8 cellular contexts compared by ENCODE assay signal in the genomic region with DNA sequence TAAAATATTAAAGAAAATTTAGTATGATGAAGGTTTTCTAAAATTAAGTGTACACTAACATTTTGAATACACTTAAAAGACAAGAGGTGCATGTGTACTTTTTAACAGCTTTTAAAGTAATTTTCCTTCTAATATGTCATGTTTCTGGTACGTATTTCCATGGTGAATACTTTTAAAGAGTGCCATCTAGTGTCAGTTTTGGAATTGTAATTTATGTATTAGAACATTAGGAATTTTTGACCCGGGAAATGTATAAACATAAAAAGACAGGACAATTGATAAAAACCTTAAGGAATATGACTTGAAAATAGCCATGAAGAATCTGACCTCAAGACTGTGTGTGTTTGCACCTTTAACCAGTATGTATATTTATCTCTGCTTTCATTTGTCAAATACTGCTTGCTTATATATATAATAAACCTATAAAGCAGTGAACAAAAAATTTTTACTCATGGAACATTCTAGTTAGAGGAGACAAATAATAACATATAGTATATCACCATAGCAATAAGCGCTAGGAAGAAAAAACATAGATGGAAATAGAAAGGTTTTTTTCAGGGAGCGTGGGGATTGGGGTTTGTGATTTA. TPM values are rescaled to one million over a fixed set of nuclear protein-coding genes. Genes with fewer than 3 reads are reported as not detected.
DNase-seq lines count a peak whose midpoint lies in the region; ATAC-seq and TF ChIP-seq lines count a peak whose summit lies in the region.

No MANE protein-coding gene starts in this region.

- no peaks in the 10 kb centered on the region for H3K27me3 Mint-ChIP-seq in chondrocyte (ENCODE audit: low read depth)
- no peaks in the 10 kb centered on the region for H3K27me3 Mint-ChIP-seq in naive B cell
- no peaks in the 10 kb centered on the region for H3K27me3 Mint-ChIP-seq in T-helper 2 cell treated with Interferon-gamma antibody and Interleukin-4, amounts not matched to agents 5 μg/mL and 100 μg/mL, for 36 hours (ENCODE audit: low read depth)

- peaks cover 4% of the 10 kb centered on the region for H3K36me3 Mint-ChIP-seq in chondrocyte (ENCODE audit: low read depth)
- no peaks in the 10 kb centered on the region for H3K36me3 Mint-ChIP-seq in naive B cell
- H3K36me3 Mint-ChIP-seq in T-helper 2 cell treated with Interferon-gamma antibody and Interleukin-4, amounts not matched to agents 5 μg/mL and 100 μg/mL, for 36 hours (ENCODE audit: low read depth) = no peaks in the 10 kb centered on the region

- H3K4me1 Mint-ChIP-seq in chondrocyte (ENCODE audit: low read depth) (peaks cover 15% of the 10 kb centered on the region), naive B cell (peaks cover 5 to 10% (median 10%) of the 10 kb centered on the region in 3 donors)
- peaks cover 3% of the 10 kb centered on the region for H3K4me1 Mint-ChIP-seq in T-helper 2 cell treated with Interferon-gamma antibody and Interleukin-4, amounts not matched to agents 5 μg/mL and 100 μg/mL, for 36 hours (ENCODE audit: low read depth)

- ATAC-seq in naive B cell (ENCODE audit: low read depth in 2 of 2) = peak in 1 of 2 donors; percentile 42
- no peak for ATAC-seq in HG02884 (IDR thresholded peaks at IDR 0.05; ENCODE audit: unreplicated experiment)

- H3K4me3 Mint-ChIP-seq in chondrocyte (ENCODE audit: unreplicated experiment) (no peak overlapping the region), naive B cell (no peak overlapping the region)
- H3K4me3 Mint-ChIP-seq in T-helper 2 cell treated with Interferon-gamma antibody and Interleukin-4, amounts not matched to agents 5 μg/mL and 100 μg/mL, for 36 hours = no peak overlapping the region

- H3K9me3 Mint-ChIP-seq in chondrocyte (ENCODE audit: low read depth) = no peaks in the 10 kb centered on the region
- no peaks in the 10 kb centered on the region for H3K9me3 Mint-ChIP-seq in naive B cell
- no peaks in the 10 kb centered on the region for H3K9me3 Mint-ChIP-seq in T-helper 2 cell treated with Interferon-gamma antibody and Interleukin-4, amounts not matched to agents 5 μg/mL and 100 μg/mL, for 36 hours

- no peak overlapping the region for H3K27ac Mint-ChIP-seq in chondrocyte (ENCODE audit: unreplicated experiment)
- H3K27ac Mint-ChIP-seq in naive B cell = no peak overlapping the region
- no peak overlapping the region for H3K27ac Mint-ChIP-seq in T-helper 2 cell treated with Interferon-gamma antibody and Interleukin-4, amounts not matched to agents 5 μg/mL and 100 μg/mL, for 36 hours

- TF ChIP-seq CTCF in chondrocyte (IDR thresholded peaks at IDR 0.05) = peak; percentile 88

- DNase-seq in SIG-M5 treated with dmso at 0.1 percent for 504 hours (lab: John Stamatoyannopoulos, UW; ENCODE audit: unreplicated experiment) (peak; percentile 47), SIG-M5 (lab: John Stamatoyannopoulos, UW) (no peak), NCI-H2196 (lab: John Stamatoyannopoulos, UW; ENCODE audit: unreplicated experiment) (peak; percentile 21), chondrocyte (ENCODE audit: low spot score) (no peak), naive B cell (peak; percentile 27), germinal center (ENCODE audit: low spot score) (no peak)
- DNase-seq in T-helper 2 cell treated with Interferon-gamma antibody and Interleukin-4, amounts not matched to agents 5 μg/mL and 100 μg/mL, for 36 hours (ENCODE audit: low spot score) = no peak

RNA-seq across cellular contexts. Expression of a gene that starts 7.2 kb away (rescaled TPM):
- 5.9 to 13.5 TPM (median 7.4 TPM) in 3 replicates for total RNA-seq in chondrocyte
- polyA plus RNA-seq in naive B cell (ENCODE audit: low read depth in 6 of 6) = 1 to 10 TPM in 5 of 6 donors, not detected in 1; 4.4 to 6.1 (median 4.9) TPM

RNA-seq across cellular contexts. Expression of a gene that starts 7.3 kb away (rescaled TPM):
- 19.8 to 20.8 TPM (median 19.8 TPM) in 3 replicates for total RNA-seq in chondrocyte
- 10 to 100 TPM; 23.5 to 35.2 (median 30.6) TPM for polyA plus RNA-seq in naive B cell (ENCODE audit: low read depth in 6 of 6)

Comparison
In these comparisons a context has a peak if more than half of its experiments do, and no peak if none do; other contexts are left out.
1. DNase-seq: peak in SIG-M5 treated with dmso at 0.1 percent for 504 hours (single experiment), NCI-H2196 (single experiment) and naive B cell (single experiment); none in SIG-M5 (single experiment), chondrocyte (single experiment), T-helper 2 cell treated with Interferon-gamma antibody and Interleukin-4, amounts not matched to agents 5 μg/mL and 100 μg/mL, for 36 hours (single experiment) and germinal center (single experiment).